ENCODE assay signal across 10 cellular contexts in the genomic region with DNA sequence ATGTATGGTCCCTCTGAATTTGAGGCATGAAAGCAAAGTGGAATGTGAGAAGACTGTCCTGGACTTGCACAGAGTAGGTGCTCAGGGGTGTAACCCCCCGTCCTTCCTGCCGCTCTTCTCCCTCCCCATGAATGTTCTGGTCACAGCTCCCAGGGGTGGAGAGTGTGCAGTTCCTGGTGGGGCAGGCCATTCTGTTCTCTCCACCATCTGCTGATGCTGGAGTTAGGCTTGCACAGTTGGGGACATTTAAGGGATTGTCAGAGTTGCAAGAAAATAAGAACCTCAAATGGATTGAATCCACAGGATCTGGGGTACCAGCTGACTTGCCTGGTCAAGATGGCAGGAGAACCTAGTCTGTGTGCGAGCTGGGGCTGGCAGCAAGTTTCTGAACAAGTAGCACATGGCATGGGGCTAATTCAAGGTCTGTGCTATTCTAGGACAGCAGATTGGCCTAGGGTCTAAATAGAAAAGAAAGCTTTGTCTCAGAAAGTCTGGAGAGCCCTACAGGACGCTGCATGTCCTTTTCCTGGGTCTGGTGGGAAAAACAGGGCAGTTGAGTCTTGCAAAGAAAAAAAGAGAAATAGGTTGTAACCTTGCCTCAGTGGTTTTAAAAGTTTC.
A peak's percentile ranks its signal among the peaks of the same experiment; 100 is the strongest.
DNase-seq lines count a peak whose midpoint lies in the region; TF ChIP-seq lines count a peak whose summit lies in the region.
"Had no signal": no experiment of that assay in that cellular context is flagged by ENCODE, and none has a peak within 500 bp of the region (broad histone marks: within the 10 kb centered on the region; RNA-seq: fewer than 3 reads in every experiment).

No MANE protein-coding gene starts in this region.

- no peaks in the 10 kb centered on the region for H3K9me3 ChIP-seq in Peyer's patch
- H3K9me3 ChIP-seq in esophagus (ENCODE audit: control insufficient read depth in 2 of 2, insufficient read depth in 1 of 2, low read depth in 1 of 2, low read length in 1 of 2) = no peaks in the 10 kb centered on the region
- no peaks in the 10 kb centered on the region for H3K9me3 ChIP-seq in muscle layer of colon (ENCODE audit: low read length)
- no peaks in the 10 kb centered on the region for H3K9me3 ChIP-seq in transverse colon

- H3K27ac ChIP-seq in Peyer's patch = peak overlapping the region in 3 of 4 donors; percentile 8 to 75 (median 57)
- peak overlapping the region; percentile 70 to 77 for H3K27ac ChIP-seq in esophagus (ENCODE audit: low read depth in 2 of 2, low read length in 1 of 2)
- peak overlapping the region; percentile 79 for H3K27ac ChIP-seq in muscle layer of colon (ENCODE audit: low read depth, low read length)
- peak overlapping the region; percentile 73 to 84 (median 82) for H3K27ac ChIP-seq in transverse colon

- no peak overlapping the region for H3K4me3 ChIP-seq in Peyer's patch
- H3K4me3 ChIP-seq in esophagus (ENCODE audit: low read depth in 1 of 2, low read length in 2 of 2) = no peak overlapping the region
- H3K4me3 ChIP-seq in muscle layer of colon (ENCODE audit: low read depth in 1 of 2, low read length in 2 of 2) = no peak overlapping the region
- no peak overlapping the region for H3K4me3 ChIP-seq in transverse colon

- intact Hi-C loops in transverse colon (cut with DNase I; ENCODE audit: low total_unique reads) = no loop called here

- no peak for TF ChIP-seq EP300 in transverse colon (IDR thresholded peaks at IDR 0.05; ENCODE audit: low read depth)

- H3K9me3 Mint-ChIP-seq in chondrocyte (ENCODE audit: low read depth) = peaks cover 9% of the 10 kb centered on the region
- H3K9me3 Mint-ChIP-seq: T-helper 2 cell treated with Interferon-gamma antibody and Interleukin-4, amounts not matched to agents 5 μg/mL and 100 μg/mL, for 36 hours had no signal

- no peak overlapping the region for H3K27ac Mint-ChIP-seq in chondrocyte (ENCODE audit: unreplicated experiment)
- H3K27ac Mint-ChIP-seq: T-helper 2 cell treated with Interferon-gamma antibody and Interleukin-4, amounts not matched to agents 5 μg/mL and 100 μg/mL, for 36 hours had no signal

- H3K36me3 Mint-ChIP-seq in chondrocyte (ENCODE audit: low read depth) = peaks cover 7% of the 10 kb centered on the region

- no peaks in the 10 kb centered on the region for H3K27me3 Mint-ChIP-seq in chondrocyte (ENCODE audit: low read depth)

- TF ChIP-seq POLR2A in Peyer's patch (IDR thresholded peaks at IDR 0.05) = no peak
- no peak for TF ChIP-seq POLR2A in transverse colon (IDR thresholded peaks at IDR 0.05)

- no peak overlapping the region for H3K9ac ChIP-seq in muscle layer of colon (ENCODE audit: low read length)

- no peaks in the 10 kb centered on the region for H3K36me3 ChIP-seq in Peyer's patch
- H3K36me3 ChIP-seq in esophagus (ENCODE audit: control insufficient read depth in 2 of 2, insufficient read depth in 2 of 2, low read length in 1 of 2) = no peaks in the 10 kb centered on the region
- no peaks in the 10 kb centered on the region for H3K36me3 ChIP-seq in muscle layer of colon (ENCODE audit: insufficient read depth, low read length)
- H3K36me3 ChIP-seq in transverse colon = no peaks in the 10 kb centered on the region

- no peak for DNase-seq in Peyer's patch
- no peak for DNase-seq in transverse colon
- DNase-seq in activated CD4-positive, CD25-positive, alpha-beta regulatory T cell treated with anti-CD3 and anti-CD28 coated beads, Interleukin-2, amount 50 U/mL, for 72 hours = no peak
- no peak for DNase-seq in MV-4-11 (lab: John Stamatoyannopoulos, UW)
- no peak for DNase-seq in chondrocyte (ENCODE audit: low spot score)
- no peak for DNase-seq in epidermal melanocyte (ENCODE audit: insufficient read length, low spot score)
- DNase-seq: NK-92 treated with Interleukin-12 subunit alpha and Interleukin-12 subunit beta, amount 100 ng/mL, for 24 hours had no signal

- WGBS in esophagus, 2 donors = 65 to 68% methylated on average over 4 of the region's 4 CpGs
- 63 to 88% methylated on average over 2 to 4 of the region's 4 CpGs for WGBS in transverse colon (ENCODE audit: low coverage in 1 of 2), 2 donors

- TF ChIP-seq CTCF in Peyer's patch (IDR thresholded peaks at IDR 0.05) (no peak), transverse colon (IDR thresholded peaks at IDR 0.05) (no peak), chondrocyte (IDR thresholded peaks at IDR 0.05) (no peak)

- H3K4me3 Mint-ChIP-seq in chondrocyte (ENCODE audit: unreplicated experiment) = no peak overlapping the region
- H3K4me3 Mint-ChIP-seq: T-helper 2 cell treated with Interferon-gamma antibody and Interleukin-4, amounts not matched to agents 5 μg/mL and 100 μg/mL, for 36 hours had no signal

- H3K4me1 ChIP-seq in Peyer's patch (peaks cover 0 to 31% (median 4%) of the 10 kb centered on the region in 4 donors), esophagus (ENCODE audit: control insufficient read depth in 2 of 2, insufficient read depth in 2 of 2, low read length in 1 of 2) (peaks cover 2 to 12% of the 10 kb centered on the region in 2 donors), muscle layer of colon (ENCODE audit: insufficient read depth, low read length) (peaks cover 42% of the 10 kb centered on the region), transverse colon (peaks cover 20 to 46% (median 34%) of the 10 kb centered on the region in 4 donors)

- H3K27me3 ChIP-seq in Peyer's patch (no peaks in the 10 kb centered on the region), esophagus (ENCODE audit: control insufficient read depth in 1 of 2, insufficient read depth in 2 of 2, low read length in 2 of 2) (no peaks in the 10 kb centered on the region), muscle layer of colon (ENCODE audit: control insufficient read depth in 1 of 2, insufficient read depth in 2 of 2, low read length in 2 of 2) (no peaks in the 10 kb centered on the region), transverse colon (no peaks in the 10 kb centered on the region)

- in situ Hi-C loops in transverse colon (cut with MboI; ENCODE audit: low pct_ligation_motif_present in 1 of 4, low pct_unique_long_range_greater_than_20kb in 1 of 4, low sequenced_read_pairs in 3 of 4) = no loop called here

- peaks cover 33% of the 10 kb centered on the region for H3K4me1 Mint-ChIP-seq in chondrocyte (ENCODE audit: low read depth)
